9 cellular contexts compared by ENCODE assay signal in genomic region chr2:239257511-239257937, GRCh38.
A peak's percentile ranks its signal among the peaks of the same experiment; 100 is the strongest.
DNase-seq lines count a peak whose midpoint lies in the region; ATAC-seq and TF ChIP-seq lines count a peak whose summit lies in the region.
"Had no signal": no experiment of that assay in that cellular context is flagged by ENCODE, and none has a peak within 500 bp of the region (broad histone marks: within the 10 kb centered on the region; RNA-seq: fewer than 3 reads in every experiment).

No MANE protein-coding gene starts in this region.

- no peaks in the 10 kb centered on the region for H3K27me3 Mint-ChIP-seq in endodermal cell (ENCODE audit: insufficient read depth)
- H3K27me3 Mint-ChIP-seq in type B pancreatic cell = no peaks in the 10 kb centered on the region

- no peak for ATAC-seq in GM21737 (IDR thresholded peaks at IDR 0.05; ENCODE audit: unreplicated experiment)
- ATAC-seq in HG03439 (IDR thresholded peaks at IDR 0.05; ENCODE audit: unreplicated experiment) = no peak

- POLR2A ChIA-PET in HEK293 (lab: Yijun Ruan, JAX) = interaction anchor here (1.1 kb wide), 1 partner anchor 143 kb away, joined by 5 read pairs; the partner anchor contains the start of gene HDAC4

- H3K27ac ChIP-seq in HEK293 (ENCODE audit: extremely low read depth, low read depth, low read length) (no peak overlapping the region), endodermal cell (ENCODE audit: low read depth, low read length) (no peak overlapping the region)

- peak; percentile 81 for DNase-seq in AG20443 (ENCODE audit: low spot score)
- DNase-seq in T1000 (lab: John Stamatoyannopoulos, UW) = peak; percentile 17
- peak; percentile 88 for DNase-seq in hepatic stellate cell (ENCODE audit: low spot score)
- DNase-seq in endodermal cell = no peak
- no peak for DNase-seq in type B pancreatic cell (ENCODE audit: extremely low spot score, unreplicated experiment)
- DNase-seq: NCI-H524 had no signal

- H3K4me3 Mint-ChIP-seq in endodermal cell = no peak overlapping the region
- no peak overlapping the region for H3K4me3 Mint-ChIP-seq in type B pancreatic cell

- no peak overlapping the region for H3K4me3 ChIP-seq in HEK293 (ENCODE audit: low read depth, low read length)
- no peak overlapping the region for H3K4me3 ChIP-seq in endodermal cell (ENCODE audit: low read length)

- CTCF ChIA-PET in HEK293 (lab: Yijun Ruan, JAX) = no interaction called here

- no peaks in the 10 kb centered on the region for H3K27me3 ChIP-seq in endodermal cell (ENCODE audit: control insufficient read depth, insufficient read depth, low read length, poor library complexity, severe bottlenecking)

- H3K9me3 Mint-ChIP-seq in endodermal cell (peaks cover 21% of the 10 kb centered on the region), type B pancreatic cell (peaks cover 20% of the 10 kb centered on the region)

- no peaks in the 10 kb centered on the region for H3K36me3 ChIP-seq in HEK293 (ENCODE audit: control insufficient read depth in 2 of 2, insufficient read depth in 1 of 2, low read length in 2 of 2)
- no peaks in the 10 kb centered on the region for H3K36me3 ChIP-seq in endodermal cell (ENCODE audit: control insufficient read depth, insufficient read depth, low read length)

- H3K9me3 ChIP-seq in HEK293 (ENCODE audit: control insufficient read depth, insufficient read depth, low read depth, low read length) (no peaks in the 10 kb centered on the region; the same call in 1 of the 2 replicates), endodermal cell (ENCODE audit: control insufficient read depth, low read length) (peaks cover 17% of the 10 kb centered on the region)

- H3K9ac ChIP-seq in endodermal cell (ENCODE audit: extremely low read depth, low read length, poor library complexity, severe bottlenecking) = no peak overlapping the region

- H3K36me3 Mint-ChIP-seq in endodermal cell (ENCODE audit: low read depth) = peaks cover 11% of the 10 kb centered on the region
- H3K36me3 Mint-ChIP-seq in type B pancreatic cell = peaks cover 14% of the 10 kb centered on the region

- H3K4me1 ChIP-seq in HEK293 (ENCODE audit: control insufficient read depth, insufficient read depth, low read length) (no peaks in the 10 kb centered on the region), endodermal cell (ENCODE audit: control insufficient read depth, insufficient read depth, low read length) (no peaks in the 10 kb centered on the region)

- TF ChIP-seq CTCF in HEK293 (tag by site-specific recombination; IDR thresholded peaks at IDR 0.05) (no peak), endodermal cell (conservative IDR thresholded peaks at IDR 0.05) (no peak), type B pancreatic cell (conservative IDR thresholded peaks at IDR 0.05) (no peak)

- H3K27ac Mint-ChIP-seq in endodermal cell (no peak overlapping the region), type B pancreatic cell (no peak overlapping the region)

- H3K4me1 Mint-ChIP-seq in endodermal cell = peaks cover 11% of the 10 kb centered on the region
- H3K4me1 Mint-ChIP-seq in type B pancreatic cell (ENCODE audit: unreplicated experiment) = peaks cover 35% of the 10 kb centered on the region

TF ChIP-seq in HEK293, 187 proteins besides CTCF, POLR2A, EP300 and RAD21 (continues in another document):
- TF ChIP-seq TSHZ1 (tag by site-specific recombination; IDR thresholded peaks at IDR 0.05; ENCODE audit: borderline replicate concordance) (no peak), ZFP3 (tag by site-specific recombination; IDR thresholded peaks at IDR 0.05; ENCODE audit: low read depth) (no peak), ZNF639 (tag by site-specific recombination; IDR thresholded peaks at IDR 0.05) (0 out of 2 replicates have a peak, but pooled peaks have one; percentile 27), ZNF114 (tag by site-specific recombination; IDR thresholded peaks at IDR 0.05) (no peak), ZBTB44 (tag by site-specific recombination; IDR thresholded peaks at IDR 0.05) (no peak), ZNF701 (tag by site-specific recombination; IDR thresholded peaks at IDR 0.05) (no peak), OSR2 (tag by site-specific recombination; IDR thresholded peaks at IDR 0.05) (no peak), HOXD13 (CRISPR knock-in tag; IDR thresholded peaks at IDR 0.05; ENCODE audit: borderline replicate concordance) (no peak), IKZF3 (tag by site-specific recombination; IDR thresholded peaks at IDR 0.05) (no peak), ZNF214 (tag by site-specific recombination; IDR thresholded peaks at IDR 0.05; ENCODE audit: borderline replicate concordance) (no peak), ZSCAN16 (tag by site-specific recombination; IDR thresholded peaks at IDR 0.05) (no peak), ZNF555 (tag by site-specific recombination; conservative IDR thresholded peaks at IDR 0.05) (no peak), ZNF138 (tag by site-specific recombination; IDR thresholded peaks at IDR 0.05; ENCODE audit: borderline replicate concordance) (no peak), BCL6B (tag by site-specific recombination; IDR thresholded peaks at IDR 0.05) (no peak)

Comparison
In these comparisons a context has a peak if more than half of its experiments do, and no peak if none do; other contexts are left out.
1. DNase-seq: peak in AG20443 (single experiment), T1000 (single experiment) and hepatic stellate cell (single experiment); none in endodermal cell (single experiment) and type B pancreatic cell (single experiment).